In the genomic region with DNA sequence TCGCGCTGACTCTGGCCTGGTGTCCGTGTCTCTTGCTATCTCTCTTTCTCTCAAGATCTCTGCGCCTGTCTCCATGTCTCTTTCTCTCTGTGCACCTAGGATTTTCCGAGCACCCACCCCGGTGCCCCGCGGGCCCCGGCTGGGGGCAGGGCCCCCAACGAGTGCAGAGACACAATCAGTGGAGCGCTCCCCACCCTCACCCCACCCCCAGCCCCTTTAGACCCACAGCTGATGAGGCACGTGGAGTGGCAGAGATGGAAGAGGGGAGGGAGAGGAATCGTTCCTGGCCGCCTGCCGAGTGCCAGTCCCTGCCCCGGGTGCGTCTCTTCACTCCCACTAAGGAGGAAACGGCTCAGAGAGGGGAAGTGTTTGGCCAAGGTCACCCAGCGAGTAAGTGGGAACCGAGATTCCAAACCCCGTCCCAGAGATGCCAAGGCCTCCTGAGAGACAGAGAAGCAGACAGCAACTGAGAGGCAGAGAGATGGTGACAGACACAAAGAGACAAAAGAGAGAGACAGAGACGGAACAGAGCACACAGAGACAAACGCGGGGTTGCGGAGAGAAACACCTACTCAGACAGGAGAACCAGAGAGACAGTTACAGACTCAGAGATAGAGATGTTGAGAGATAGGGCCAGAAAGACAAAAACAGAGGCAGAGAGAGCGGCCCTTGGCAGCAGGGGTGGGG, we compare ENCODE assay signal across 8 cellular contexts. TPM values are rescaled to one million over a fixed set of nuclear protein-coding genes. Genes with fewer than 3 reads are reported as not detected.
DNase-seq lines count a peak whose midpoint lies in the region; ATAC-seq, FAIRE-seq and TF ChIP-seq lines count a peak whose summit lies in the region.

No MANE protein-coding gene starts in this region.

- 2% methylated on average over 23 of the region's 26 CpGs for WGBS in K562 (ENCODE audit: insufficient coverage, low coverage, missing lambda C conversion rate)

- TF ChIP-seq EP300 in K562 (IDR thresholded peaks at IDR 0.05; ENCODE audit: low read length): no peak

- intact Hi-C loops in K562 (cut with micrococcal nuclease): no loop called here

- H3K9me3 ChIP-seq in K562 (replicated peaks; ENCODE audit: control insufficient read depth, insufficient read depth, low read depth, low read length) (no peaks in the 10 kb centered on the region), skeletal muscle satellite cell (replicated peaks; ENCODE audit: low read length) (no peaks in the 10 kb centered on the region)

- in situ Hi-C loops in K562 (cut with MboI): no loop called here

- no TSS peak for BruUV-seq in K562 (replicated peaks; lab: Mats Ljungman, UMichigan)

- peaks cover 10 to 31% of the 10 kb centered on the region in 2 experiments for H3K4me1 ChIP-seq in K562 (replicated peaks in 1 of 2; ENCODE audit: control insufficient read depth in 2 of 2, insufficient read depth in 2 of 2, low read length in 2 of 2)
- H3K4me1 ChIP-seq in skeletal muscle satellite cell (ENCODE audit: control insufficient read depth, insufficient read depth, low read length): peaks cover 65% of the 10 kb centered on the region

- H3K4me2 ChIP-seq in K562 (ENCODE audit: insufficient read depth, low read length) (peak overlapping the region; percentile 89), skeletal muscle satellite cell (ENCODE audit: low read length) (peak overlapping the region; percentile 95)

- peak overlapping the region; percentile 86 for H2AFZ ChIP-seq in K562 (ENCODE audit: low read depth, low read length)

- no peak for TF ChIP-seq CTCF in K562 (IDR thresholded peaks at IDR 0.05 in 2 of 3, conservative IDR thresholded peaks at IDR 0.05 in 1 of 3; ENCODE audit: insufficient read depth in 2 of 3, low read depth in 1 of 3, low read length in 3 of 3)

- H3K27me3 ChIP-seq in K562 (ENCODE audit: control insufficient read depth in 2 of 2, insufficient read depth in 2 of 2, low read length in 2 of 2): no peaks in the 10 kb centered on the region
- H3K27me3 ChIP-seq in skeletal muscle satellite cell (ENCODE audit: control insufficient read depth, insufficient read depth, low read length): no peaks in the 10 kb centered on the region

- H3K9me1 ChIP-seq in K562 (ENCODE audit: control insufficient read depth, insufficient read depth, low read length): no peaks in the 10 kb centered on the region

- FAIRE-seq in K562 (lab: Jason Lieb, UNC): peak; percentile 84

- no peaks in the 10 kb centered on the region for H3K36me3 ChIP-seq in K562 (ENCODE audit: control insufficient read depth, insufficient read depth, low read length)
- H3K36me3 ChIP-seq in skeletal muscle satellite cell (ENCODE audit: insufficient read depth, low read length): peaks cover 18% of the 10 kb centered on the region

- ATAC-seq in HG03565 (IDR thresholded peaks at IDR 0.05; ENCODE audit: unreplicated experiment): peak; percentile 2
- peak; percentile 8 for ATAC-seq in K562
- no peak for ATAC-seq in GM18519 (IDR thresholded peaks at IDR 0.05; ENCODE audit: low FRiP score, unreplicated experiment)

- DNase-seq in DMS79 treated with DMSO at 0.1 percent for 48 hours (lab: John Stamatoyannopoulos, UW) (peak; percentile 16), DMS79 (lab: John Stamatoyannopoulos, UW) (no peak), SHP77 (lab: John Stamatoyannopoulos, UW) (peak; percentile 63 to 72), K562 (ENCODE audit: extremely low read depth in 1 of 4, low spot score in 3 of 4) (no peak), iPS-NIHi7 (ENCODE audit: extremely low spot score) (peak; percentile 31)

- H3K27ac ChIP-seq in K562 (ENCODE audit: extremely low read depth, low read depth, low read length): peak overlapping the region; percentile 58

- H4K20me1 ChIP-seq in K562 (replicated peaks; ENCODE audit: control insufficient read depth, insufficient read depth, low read length): no peaks in the 10 kb centered on the region

- POLR2A ChIA-PET in K562 (lab: Yijun Ruan, JAX): no interaction called here

- TF ChIP-seq RAD21 in K562 (CRISPR knock-in tag; conservative IDR thresholded peaks at IDR 0.05 in 1 of 2, IDR thresholded peaks at IDR 0.05 in 1 of 2): no peak

- H3K79me2 ChIP-seq in K562 (ENCODE audit: control insufficient read depth, insufficient read depth, low read length): no peaks in the 10 kb centered on the region

- CTCF ChIA-PET in K562 (lab: Yijun Ruan, JAX; ENCODE audit: low intra/inter-chr PET ratio): no interaction called here

- TF ChIP-seq POLR2A in K562 (conservative IDR thresholded peaks at IDR 0.05): peak; percentile 65

- peak overlapping the region; percentile 45 for H3K4me3 ChIP-seq in K562
- H3K4me3 ChIP-seq in skeletal muscle satellite cell (ENCODE audit: low read length): peak overlapping the region; percentile 77

- H3K9ac ChIP-seq in K562 (ENCODE audit: insufficient read depth in 1 of 2, low read depth in 2 of 2, low read length in 2 of 2) (peak overlapping the region; percentile 50 to 88), skeletal muscle satellite cell (ENCODE audit: low read depth, low read length) (peak overlapping the region; percentile 78)

TF ChIP-seq in K562, 482 proteins besides CTCF, POLR2A, EP300 and RAD21 (continues in another document):
- TF ChIP-seq IFI16 (CRISPR knock-in tag; IDR thresholded peaks at IDR 0.05): no peak
- TF ChIP-seq SUPT5H (IDR thresholded peaks at IDR 0.05): peak; percentile 68; the same call in 1 of the 2 replicates
- TF ChIP-seq MTA3 (IDR thresholded peaks at IDR 0.05; ENCODE audit: borderline replicate concordance): no peak
- peak; percentile 77 for TF ChIP-seq ADNP (tag; IDR thresholded peaks at IDR 0.05)

RNA-seq across cellular contexts. Expression of a gene that starts 0.6 kb away (rescaled TPM):
- 3.7 and 11.5 TPM in 2 replicates for total RNA-seq in K562 (2011; cell fraction: chromatin; rRNA removed; ENCODE audit: low replicate concordance)
- 6.4 and 6.8 TPM in 2 replicates for total RNA-seq in K562 (2011; cell fraction: nucleolus; rRNA removed)
- 2.5 and 7.1 TPM in 2 replicates for total RNA-seq in K562 (2011; cell fraction: nucleoplasm; rRNA removed)
- total RNA-seq in K562 (2014; rRNA removed) (1.1 TPM in 2 replicates), K562 (2014; rRNA removed; fragmentation: Illumina TruSeq; extraction: Trizol) (0.07 TPM in 1 of 2 replicates, not detected in the other), K562 (2015; rRNA removed; fragmentation: Illumina TruSeq; extraction: Trizol) (0.33 and 0.72 TPM in 2 replicates), K562 (2021) (1.9 and 2.4 TPM in 2 replicates)
- polyA plus RNA-seq in K562 (2011; rRNA removed) (0.28 and 1.2 TPM in 2 replicates), K562 (2014; fragmentation: Illumina TruSeq; extraction: Trizol) (0.67 and 0.93 TPM in 2 replicates), K562 (2014; fragmentation: Nextera tagmentation; extraction: Ambion mirVana) (under 1 TPM in 1 of 2 experiments, not detected in 1; 0.03 TPM), K562 (2014; rRNA removed) (0.97 and 2.4 TPM in 2 replicates)
- 0.43 and 2.4 TPM in 2 replicates for polyA plus RNA-seq in K562 (2011; cell fraction: cytosol; rRNA removed)
- polyA plus RNA-seq in K562 (2011; cell fraction: nucleus; rRNA removed): 5.5 and 6.5 TPM in 2 replicates
- polyA plus RNA-seq in K562 (2012): 2.5 and 9.1 TPM in 2 replicates
- polyA minus RNA-seq in K562 (2011; rRNA and poly(A)+ RNA removed): 0.21 TPM in 1 of 2 replicates, not detected in the other
- 2.5 TPM in 2 replicates for polyA minus RNA-seq in K562 (2011; cell fraction: cytosol; rRNA and poly(A)+ RNA removed)
- 0.78 and 2.3 TPM in 2 replicates for polyA minus RNA-seq in K562 (2011; cell fraction: nucleus; rRNA and poly(A)+ RNA removed)
- 5.7 and 5.8 TPM in 2 replicates for total RNA-seq in skeletal muscle satellite cell (2012; rRNA removed)

RNA-seq across cellular contexts. Expression of a gene that starts 29.8 kb away (rescaled TPM):
- not detected in 2 replicates for total RNA-seq in K562 (2011; cell fraction: chromatin; rRNA removed; ENCODE audit: low replicate concordance)
- total RNA-seq in K562 (2011; cell fraction: nucleolus; rRNA removed): not detected in 2 replicates
- total RNA-seq in K562 (2011; cell fraction: nucleoplasm; rRNA removed): not detected in 2 replicates
- total RNA-seq in K562 (2014; rRNA removed) (0.09 TPM in 1 of 2 replicates, not detected in the other), K562 (2014; rRNA removed; fragmentation: Illumina TruSeq; extraction: Trizol) (not detected in 2 replicates), K562 (2015; rRNA removed; fragmentation: Illumina TruSeq; extraction: Trizol) (not detected in 2 replicates), K562 (2021) (not detected in 2 replicates)
- polyA plus RNA-seq in K562 (2011; rRNA removed) (not detected in 2 replicates), K562 (2014; fragmentation: Illumina TruSeq; extraction: Trizol) (not detected in 2 replicates), K562 (2014; fragmentation: Nextera tagmentation; extraction: Ambion mirVana) (not detected), K562 (2014; rRNA removed) (not detected in 2 replicates)
- polyA plus RNA-seq in K562 (2011; cell fraction: cytosol; rRNA removed): not detected in 2 replicates
- not detected in 2 replicates for polyA plus RNA-seq in K562 (2011; cell fraction: nucleus; rRNA removed)
- polyA plus RNA-seq in K562 (2012): not detected in 2 replicates
- polyA minus RNA-seq in K562 (2011; rRNA and poly(A)+ RNA removed): not detected in 2 replicates
- not detected in 2 replicates for polyA minus RNA-seq in K562 (2011; cell fraction: cytosol; rRNA and poly(A)+ RNA removed)
- polyA minus RNA-seq in K562 (2011; cell fraction: nucleus; rRNA and poly(A)+ RNA removed): not detected in 2 replicates
- not detected in 2 replicates for total RNA-seq in skeletal muscle satellite cell (2012; rRNA removed)

RNA-seq across cellular contexts. Expression of a gene that starts 48.9 kb away (rescaled TPM):
- not detected in 2 replicates for total RNA-seq in K562 (2011; cell fraction: chromatin; rRNA removed; ENCODE audit: low replicate concordance)
- not detected in 2 replicates for total RNA-seq in K562 (2011; cell fraction: nucleolus; rRNA removed)
- not detected in 2 replicates for total RNA-seq in K562 (2011; cell fraction: nucleoplasm; rRNA removed)
- total RNA-seq in K562 (2014; rRNA removed): not detected in 2 replicates
- not detected in 2 replicates for total RNA-seq in K562 (2014; rRNA removed; fragmentation: Illumina TruSeq; extraction: Trizol)
- not detected in 2 replicates for total RNA-seq in K562 (2015; rRNA removed; fragmentation: Illumina TruSeq; extraction: Trizol)
- not detected in 2 replicates for total RNA-seq in K562 (2021)
- not detected in 2 replicates for polyA plus RNA-seq in K562 (2011; rRNA removed)
- polyA plus RNA-seq in K562 (2011; cell fraction: cytosol; rRNA removed): not detected in 2 replicates
- polyA plus RNA-seq in K562 (2011; cell fraction: nucleus; rRNA removed): not detected in 2 replicates
- polyA plus RNA-seq in K562 (2012): not detected in 2 replicates
- polyA plus RNA-seq in K562 (2014; fragmentation: Illumina TruSeq; extraction: Trizol): not detected in 2 replicates
- not detected for polyA plus RNA-seq in K562 (2014; fragmentation: Nextera tagmentation; extraction: Ambion mirVana)
- polyA plus RNA-seq in K562 (2014; rRNA removed): not detected in 2 replicates
- not detected in 2 replicates for polyA minus RNA-seq in K562 (2011; rRNA and poly(A)+ RNA removed)
- polyA minus RNA-seq in K562 (2011; cell fraction: cytosol; rRNA and poly(A)+ RNA removed): not detected in 2 replicates
- not detected in 2 replicates for polyA minus RNA-seq in K562 (2011; cell fraction: nucleus; rRNA and poly(A)+ RNA removed)
- not detected in 2 replicates for total RNA-seq in skeletal muscle satellite cell (2012; rRNA removed)

Comparison
In these comparisons a context has a peak if more than half of its experiments do, and no peak if none do; other contexts are left out.
1. DNase-seq: peak in DMS79 treated with DMSO at 0.1 percent for 48 hours (single experiment), SHP77 (2 of 2) and iPS-NIHi7 (single experiment); none in DMS79 (single experiment) and K562 (0 of 4).